ENCODE assay signal across 9 cellular contexts in genomic region chr10:69861251-69862240, GRCh38. TPM values are rescaled to one million over a fixed set of nuclear protein-coding genes. Genes with fewer than 3 reads are reported as not detected.
DNase-seq lines count a peak whose midpoint lies in the region; ATAC-seq, FAIRE-seq and TF ChIP-seq lines count a peak whose summit lies in the region.
"Had no signal": no experiment of that assay in that cellular context is flagged by ENCODE, and none has a peak within 500 bp of the region (broad histone marks: within the 10 kb centered on the region; RNA-seq: fewer than 3 reads in every experiment).

No MANE protein-coding gene starts in this region.

- peak overlapping the region; percentile 45; the same call in 1 of the 2 replicates for H2BK120ac ChIP-seq in IMR-90 (ENCODE audit: low read depth, low read length)
- H2BK120ac ChIP-seq in mesendoderm (ENCODE audit: low read depth, low read length): peak overlapping the region; percentile 9

- POLR2A ChIA-PET in IMR-90 (lab: Charles Lee; ENCODE audit: unreplicated experiment): no interaction called here

- no peak overlapping the region for H3K9ac ChIP-seq in IMR-90 (ENCODE audit: low read depth, low read length)
- no peak overlapping the region for H3K9ac ChIP-seq in astrocyte (ENCODE audit: low read length)
- peak overlapping the region; percentile 6 for H3K9ac ChIP-seq in mesendoderm (ENCODE audit: low read length)

- no peaks in the 10 kb centered on the region for H3K27me3 ChIP-seq in IMR-90 (ENCODE audit: control insufficient read depth, insufficient read depth, low read length)
- no peaks in the 10 kb centered on the region for H3K27me3 ChIP-seq in astrocyte (ENCODE audit: insufficient read depth, low read length)
- H3K27me3 ChIP-seq in mesendoderm (ENCODE audit: insufficient read depth, low read length, poor library complexity): no peaks in the 10 kb centered on the region
- H3K27me3 ChIP-seq: tibial nerve had no signal

- ATAC-seq in IMR-90 (ENCODE audit: low read depth): no peak
- no peak for ATAC-seq in GM18861 (IDR thresholded peaks at IDR 0.05; ENCODE audit: unreplicated experiment)
- ATAC-seq in HG02852 (IDR thresholded peaks at IDR 0.05; ENCODE audit: unreplicated experiment): no peak

- H4K8ac ChIP-seq in IMR-90 (ENCODE audit: low read depth in 2 of 2, low read length in 2 of 2): no peak overlapping the region
- no peak overlapping the region for H4K8ac ChIP-seq in mesendoderm (ENCODE audit: low read depth, low read length)

- DNase-seq in DMS53 treated with DMSO at 0.1 percent for 48 hours (lab: John Stamatoyannopoulos, UW; ENCODE audit: unreplicated experiment) (peak; percentile 23), IMR-90 (peak; percentile 73), astrocyte (ENCODE audit: low read depth) (peak; percentile 89), mesendoderm (peak; percentile 95), NCI-H345 (lab: John Stamatoyannopoulos, UW) (no peak), HK-2 (ENCODE audit: unreplicated experiment) (no peak)

- H3K36me3 Mint-ChIP-seq in astrocyte (ENCODE audit: low read depth, unreplicated experiment): no peaks in the 10 kb centered on the region

- H2AK5ac ChIP-seq in IMR-90 (ENCODE audit: low read depth, low read length): peak overlapping the region; percentile 68
- H2AK5ac ChIP-seq in mesendoderm (ENCODE audit: low read length): no peak overlapping the region

- no peak overlapping the region for H3K23ac ChIP-seq in IMR-90 (ENCODE audit: low read depth, low read length)
- H3K23ac ChIP-seq in mesendoderm (ENCODE audit: low read length): no peak overlapping the region

- H3K56ac ChIP-seq in IMR-90 (ENCODE audit: extremely low read depth, insufficient read depth, low read length) (no peak overlapping the region), mesendoderm (ENCODE audit: low read length) (peak overlapping the region; percentile 59)

- H3K4me3 ChIP-seq in IMR-90 (ENCODE audit: insufficient read depth, low read depth, low read length): no peak overlapping the region
- H3K4me3 ChIP-seq in astrocyte (ENCODE audit: insufficient read depth, low read depth, low read length): no peak overlapping the region
- no peak overlapping the region for H3K4me3 ChIP-seq in mesendoderm (ENCODE audit: low read length)
- H3K4me3 ChIP-seq: tibial nerve had no signal

- H3K4me3 Mint-ChIP-seq in astrocyte (ENCODE audit: unreplicated experiment): no peak overlapping the region

- BruUV-seq in IMR-90 (replicated peaks; lab: Mats Ljungman, UMichigan): no TSS peak

- no peak for TF ChIP-seq RAD21 in IMR-90 (IDR thresholded peaks at IDR 0.05; ENCODE audit: low read length)

- peak overlapping the region; percentile 12; the same call in 1 of the 3 replicates for H2BK15ac ChIP-seq in IMR-90 (ENCODE audit: low read depth, low read length)
- H2BK15ac ChIP-seq in mesendoderm (replicated peaks; ENCODE audit: low read depth): no peak overlapping the region

- H3K9me3 ChIP-seq in IMR-90 (ENCODE audit: control insufficient read depth, insufficient read depth, low read length) (no peaks in the 10 kb centered on the region), astrocyte (ENCODE audit: insufficient read depth, low read depth, low read length) (no peaks in the 10 kb centered on the region)
- H3K9me3 ChIP-seq: tibial nerve had no signal

- CTCF ChIA-PET in IMR-90 (lab: Yijun Ruan, JAX): interaction anchor here (0.9 to 1.3 kb wide), 4 partner anchors 10 to 101 kb away, joined by 3 read pairs; no protein-coding TSS in a partner anchor

- H3K27me3 Mint-ChIP-seq in astrocyte (ENCODE audit: low read depth, unreplicated experiment): peaks cover 28% of the 10 kb centered on the region

- H3K27ac Mint-ChIP-seq in astrocyte (ENCODE audit: unreplicated experiment): no peak overlapping the region

- H3K4ac ChIP-seq in IMR-90 (ENCODE audit: low read depth, low read length) (0 out of 2 replicates have a peak overlapping the region, but pooled peaks have one; percentile 23), mesendoderm (ENCODE audit: low read depth, low read length) (no peak overlapping the region)

- no peak overlapping the region for H4K91ac ChIP-seq in IMR-90 (ENCODE audit: insufficient read depth, low read depth, low read length)

- no peak overlapping the region for H4K5ac ChIP-seq in IMR-90 (ENCODE audit: low read depth, low read length)
- H4K5ac ChIP-seq in mesendoderm (ENCODE audit: low read length): no peak overlapping the region

- H3K36me3 ChIP-seq in IMR-90 (ENCODE audit: control insufficient read depth, insufficient read depth, low read length) (no peaks in the 10 kb centered on the region), astrocyte (ENCODE audit: insufficient read depth, low read length) (no peaks in the 10 kb centered on the region), mesendoderm (ENCODE audit: control insufficient read depth, insufficient read depth, low read length) (no peaks in the 10 kb centered on the region)
- H3K36me3 ChIP-seq: tibial nerve had no signal

- H3K14ac ChIP-seq in IMR-90 (replicated peaks; ENCODE audit: low read depth, low read length): peak overlapping the region; percentile 12; the same call in 1 of the 2 replicates

- no peak overlapping the region for H2AK9ac ChIP-seq in IMR-90 (replicated peaks; ENCODE audit: low read depth, low read length, poor library complexity)

- H3K4me1 ChIP-seq in IMR-90 (ENCODE audit: control insufficient read depth, insufficient read depth, low read length) (peaks cover 26% of the 10 kb centered on the region), astrocyte (ENCODE audit: insufficient read depth, low read length) (peaks cover 50% of the 10 kb centered on the region), mesendoderm (ENCODE audit: control insufficient read depth, low read depth, low read length) (peaks cover 28% of the 10 kb centered on the region)

- no peaks in the 10 kb centered on the region for H3K9me3 Mint-ChIP-seq in astrocyte (ENCODE audit: unreplicated experiment)

- FAIRE-seq in astrocyte (lab: Jason Lieb, UNC): peak; percentile 45

- H3K4me2 ChIP-seq in IMR-90 (ENCODE audit: low read depth, low read length) (no peak overlapping the region), astrocyte (ENCODE audit: low read length) (peak overlapping the region; percentile 55), mesendoderm (ENCODE audit: low read length) (no peak overlapping the region)

- H3K27ac ChIP-seq in IMR-90 (ENCODE audit: insufficient read depth, low read length) (no peak overlapping the region), astrocyte (ENCODE audit: low read depth, low read length) (no peak overlapping the region), mesendoderm (ENCODE audit: low read depth, low read length) (no peak overlapping the region)
- H3K27ac ChIP-seq: tibial nerve had no signal

- H4K20me1 ChIP-seq in IMR-90 (ENCODE audit: insufficient read depth, low read length) (0 out of 2 replicates have a peak, but pooled peaks cover 5% of the 10 kb centered on the region), astrocyte (ENCODE audit: insufficient read depth, low read length) (no peaks in the 10 kb centered on the region)

- intact Hi-C loops in IMR-90 (cut with micrococcal nuclease): no loop called here

- peaks cover 26% of the 10 kb centered on the region for H3K9me1 ChIP-seq in IMR-90 (ENCODE audit: insufficient read depth, low read length)

- WGBS in IMR-90 (ENCODE audit: extremely low coverage in 2 of 2, insufficient read length in 1 of 2), 2 experiments: no CpG with 5 or more reads among the region's 7 CpGs
- WGBS in mesendoderm (ENCODE audit: extremely low coverage, insufficient coverage, low lambda C conversion rate): no CpG with 5 or more reads among the region's 7 CpGs

- no peak for TF ChIP-seq POLR2A in IMR-90 (IDR thresholded peaks at IDR 0.05; ENCODE audit: low read depth, low read length)

- H2AFZ ChIP-seq in IMR-90 (replicated peaks; ENCODE audit: low read length, poor library complexity) (no peak overlapping the region), astrocyte (ENCODE audit: low read depth, low read length) (no peak overlapping the region)

- H3K79me2 ChIP-seq in astrocyte (ENCODE audit: insufficient read depth, low read length) (peaks cover 4% of the 10 kb centered on the region), mesendoderm (ENCODE audit: control insufficient read depth, insufficient read depth, low read length) (no peaks in the 10 kb centered on the region)

- peak; percentile 33 for TF ChIP-seq CTCF in IMR-90 (conservative IDR thresholded peaks at IDR 0.05; ENCODE audit: low read depth, low read length)
- TF ChIP-seq CTCF in astrocyte (IDR thresholded peaks at IDR 0.05; ENCODE audit: insufficient read depth, low read depth, low read length): peak; percentile 40

- H3K79me1 ChIP-seq in IMR-90 (ENCODE audit: low read depth in 1 of 2, low read length in 2 of 2) (peaks cover 22 to 67% of the 10 kb centered on the region in 2 experiments; a peak in 3 of 4 replicates), mesendoderm (ENCODE audit: low read length) (peaks cover 16% of the 10 kb centered on the region)

- in situ Hi-C loops in IMR-90 (cut with MboI; ENCODE audit: low sequenced_read_pairs): no loop called here

- dilution Hi-C loops in IMR-90 (cut with HindIII; ENCODE audit: low sequenced_read_pairs, unreplicated experiment): no loop called here

- H3K18ac ChIP-seq in IMR-90 (ENCODE audit: low read depth, low read length): no peak overlapping the region
- peak overlapping the region; percentile 43 for H3K18ac ChIP-seq in mesendoderm (ENCODE audit: low read length)

- no peak overlapping the region; the same call in 1 of the 2 replicates for H2BK20ac ChIP-seq in IMR-90 (ENCODE audit: low read depth, low read length)

- H3K4me1 Mint-ChIP-seq in astrocyte (ENCODE audit: low read depth, unreplicated experiment): peaks cover 11% of the 10 kb centered on the region

- no peak overlapping the region for H2BK5ac ChIP-seq in IMR-90 (ENCODE audit: low read depth, low read length, poor library complexity, severe bottlenecking)
- H2BK5ac ChIP-seq in mesendoderm (ENCODE audit: low read length): peak overlapping the region; percentile 40

TF ChIP-seq in IMR-90, 13 proteins besides CTCF, POLR2A, EP300 and RAD21:
- TF ChIP-seq SMC3 (IDR thresholded peaks at IDR 0.05; ENCODE audit: low read depth, low read length) (0 out of 2 replicates have a peak, but pooled peaks have one; percentile 15), BHLHE40 (IDR thresholded peaks at IDR 0.05; ENCODE audit: low read depth, low read length) (0 out of 2 replicates have a peak, but pooled peaks have one; percentile 23), NFE2L2 (IDR thresholded peaks at IDR 0.05; ENCODE audit: low read depth, low read length) (no peak), CEBPB (IDR thresholded peaks at IDR 0.05; ENCODE audit: low read depth, low read length) (peak; percentile 93), FOS (IDR thresholded peaks at IDR 0.05; ENCODE audit: low read depth, low read length) (0 out of 2 replicates have a peak, but pooled peaks have one; percentile 22)

RNA-seq across cellular contexts. Expression of gene COL13A1, which starts 59.8 kb away (rescaled TPM):
- total RNA-seq in IMR-90 (2012; rRNA removed): 10.8 and 12.2 TPM in 2 replicates
- 31.3 and 32.0 TPM in 2 replicates for polyA plus RNA-seq in IMR-90 (2012; rRNA removed)
- 19.3 and 25.7 TPM in 2 replicates for polyA plus RNA-seq in IMR-90 (2012; cell fraction: cytosol; rRNA removed)
- polyA plus RNA-seq in IMR-90 (2012; cell fraction: nucleus; rRNA removed; ENCODE audit: low replicate concordance): 64.7 and 77.6 TPM in 2 replicates
- 0.65 and 0.86 TPM in 2 replicates for total RNA-seq in astrocyte
- 14.4 TPM for polyA plus RNA-seq in mesendoderm (2013, experiment 1 of 2)
- polyA plus RNA-seq in mesendoderm (2013, experiment 2 of 2): 14.6 TPM

Comparison
In these comparisons a context has a peak if more than half of its experiments do, and no peak if none do; other contexts are left out.
1. DNase-seq: peak in DMS53 treated with DMSO at 0.1 percent for 48 hours (single experiment), IMR-90 (single experiment), astrocyte (single experiment) and mesendoderm (single experiment); none in NCI-H345 (single experiment) and HK-2 (single experiment).